In genomic region chr9:136865768-136866103, GRCh38 we compare ENCODE assay signal across 8 cellular contexts. TPM values are rescaled to one million over a fixed set of nuclear protein-coding genes. Genes with fewer than 3 reads are reported as not detected.
DNase-seq lines count a peak whose midpoint lies in the region; ATAC-seq and FAIRE-seq lines count a peak whose summit lies in the region.

No MANE protein-coding gene starts in this region.

- H3K9me3 ChIP-seq in HAP-1 (peaks cover 7% of the 10 kb centered on the region), iPS-18c (ENCODE audit: control insufficient read depth, insufficient read depth, low read length) (peaks cover 6% of the 10 kb centered on the region)

- in situ Hi-C loops in HAP-1 (cut with MboI; ENCODE audit: low sequenced_read_pairs) = no loop called here

- peaks cover 6% of the 10 kb centered on the region for H3K4me1 ChIP-seq in HAP-1

- H3K4me3 Mint-ChIP-seq in activated naive CD8-positive, alpha-beta T cell treated with anti-CD3 and anti-CD28 coated beads for 36 hours = peak overlapping the region; percentile 88
- peak overlapping the region; percentile 83 to 96 for H3K4me3 Mint-ChIP-seq in stimulated activated naive CD8-positive, alpha-beta T cell treated with anti-CD3 and anti-CD28 coated beads, Interleukin-15, amount 100 ng/mL, for 72 hours

- H3K4me1 Mint-ChIP-seq in activated naive CD8-positive, alpha-beta T cell treated with anti-CD3 and anti-CD28 coated beads for 36 hours = peaks cover 21% of the 10 kb centered on the region
- peaks cover 27% of the 10 kb centered on the region for H3K4me1 Mint-ChIP-seq in stimulated activated naive CD8-positive, alpha-beta T cell treated with anti-CD3 and anti-CD28 coated beads, Interleukin-15, amount 100 ng/mL, for 72 hours

- H3K27ac Mint-ChIP-seq in activated naive CD8-positive, alpha-beta T cell treated with anti-CD3 and anti-CD28 coated beads for 36 hours = peak overlapping the region; percentile 75
- H3K27ac Mint-ChIP-seq in stimulated activated naive CD8-positive, alpha-beta T cell treated with anti-CD3 and anti-CD28 coated beads, Interleukin-15, amount 100 ng/mL, for 72 hours = peak overlapping the region; percentile 96 to 97

- H3K27me3 Mint-ChIP-seq in activated naive CD8-positive, alpha-beta T cell treated with anti-CD3 and anti-CD28 coated beads for 36 hours = no peaks in the 10 kb centered on the region
- H3K27me3 Mint-ChIP-seq in stimulated activated naive CD8-positive, alpha-beta T cell treated with anti-CD3 and anti-CD28 coated beads, Interleukin-15, amount 100 ng/mL, for 72 hours = no peaks in the 10 kb centered on the region

- peak overlapping the region; percentile 71 for H3K4me3 ChIP-seq in HAP-1
- H3K4me3 ChIP-seq in iPS-18c (ENCODE audit: insufficient read depth, low read depth, low read length) = peak overlapping the region; percentile 77

- no peak for FAIRE-seq in frontal cortex (lab: Jason Lieb, UNC)

- ATAC-seq in stimulated activated naive CD8-positive, alpha-beta T cell treated with anti-CD3 and anti-CD28 coated beads, Interleukin-15, amount 100 ng/mL, for 72 hours = peak; percentile 47
- ATAC-seq in HG02763 (IDR thresholded peaks at IDR 0.05; ENCODE audit: unreplicated experiment) (no peak), GM18907 (IDR thresholded peaks at IDR 0.05; ENCODE audit: unreplicated experiment) (no peak)

- H3K36me3 ChIP-seq in HAP-1 (replicated peaks) = peaks cover 42% of the 10 kb centered on the region

- H3K36me3 Mint-ChIP-seq in activated naive CD8-positive, alpha-beta T cell treated with anti-CD3 and anti-CD28 coated beads for 36 hours = peaks cover 9% of the 10 kb centered on the region

- no peaks in the 10 kb centered on the region for H3K27me3 ChIP-seq in HAP-1 (ENCODE audit: low read depth)

- H3K9me3 Mint-ChIP-seq in activated naive CD8-positive, alpha-beta T cell treated with anti-CD3 and anti-CD28 coated beads for 36 hours = peaks cover 1% of the 10 kb centered on the region
- no peaks in the 10 kb centered on the region for H3K9me3 Mint-ChIP-seq in stimulated activated naive CD8-positive, alpha-beta T cell treated with anti-CD3 and anti-CD28 coated beads, Interleukin-15, amount 100 ng/mL, for 72 hours

- peak in 1 of 2 experiments; percentile 46 for DNase-seq in HAP-1 (ENCODE audit: low spot score in 2 of 2)
- no peak for DNase-seq in activated naive CD8-positive, alpha-beta T cell treated with anti-CD3 and anti-CD28 coated beads for 36 hours
- peak in 1 of 2 donors; percentile 8 for DNase-seq in stimulated activated naive CD8-positive, alpha-beta T cell treated with anti-CD3 and anti-CD28 coated beads, Interleukin-15, amount 100 ng/mL, for 72 hours
- DNase-seq in NCI-H2171 (lab: John Stamatoyannopoulos, UW) = no peak
- DNase-seq in frontal cortex (ENCODE audit: low spot score in 2 of 2) = no peak

RNA-seq across cellular contexts. Expression of gene EDF1, which starts 0.4 kb away (rescaled TPM):
- total RNA-seq in activated naive CD8-positive, alpha-beta T cell treated with anti-CD3 and anti-CD28 coated beads for 36 hours = 100 to 1,000 TPM; 276 to 284 TPM
- total RNA-seq in frontal cortex = 140 TPM

RNA-seq across cellular contexts. Expression of gene MAMDC4, which starts 13.6 kb away (rescaled TPM):
- total RNA-seq in activated naive CD8-positive, alpha-beta T cell treated with anti-CD3 and anti-CD28 coated beads for 36 hours = 10 to 100 TPM; 10.9 to 12.6 TPM
- 4.1 TPM for total RNA-seq in frontal cortex

RNA-seq across cellular contexts. Expression of gene PHPT1, which starts 16.5 kb away (rescaled TPM):
- total RNA-seq in activated naive CD8-positive, alpha-beta T cell treated with anti-CD3 and anti-CD28 coated beads for 36 hours = 10 to 100 TPM; 93.0 to 97.8 TPM
- total RNA-seq in frontal cortex = 143 TPM

RNA-seq across cellular contexts. Expression of gene TRAF2, which starts 20.6 kb away (rescaled TPM):
- 10 to 100 TPM; 38.8 to 45.8 TPM for total RNA-seq in activated naive CD8-positive, alpha-beta T cell treated with anti-CD3 and anti-CD28 coated beads for 36 hours
- total RNA-seq in frontal cortex = 7.3 TPM

RNA-seq across cellular contexts. Expression of gene AJM1, which starts 23.5 kb away (rescaled TPM):
- 1 to 10 TPM; 2.8 to 3.1 TPM for total RNA-seq in activated naive CD8-positive, alpha-beta T cell treated with anti-CD3 and anti-CD28 coated beads for 36 hours
- 0.82 TPM for total RNA-seq in frontal cortex
